In genomic region chr20:51551186-51551585, GRCh38 we compare ENCODE assay signal across 26 cellular contexts.
"Had no signal": no experiment of that assay in that cellular context is flagged by ENCODE, and none has a peak within 500 bp of the region (broad histone marks: within the 10 kb centered on the region; RNA-seq: fewer than 3 reads in every experiment).

No MANE protein-coding gene starts in this region.

- ATAC-seq: effector memory CD8-positive, alpha-beta T cell; esophagus mucosa; gastrocnemius medialis; heart right ventricle; left cardiac atrium; left lung; left ventricle myocardium superior; lower lobe of right lung; naive thymus-derived CD4-positive, alpha-beta T cell had no signal

- DNase-seq: colonic mucosa; cortex of kidney; effector CD8-positive, alpha-beta T cell; effector memory CD8-positive, alpha-beta T cell; endodermal cell; erythroblast; esophagus squamous epithelium; foreskin fibroblast; foreskin melanocyte; gastrocnemius medialis; glutamatergic neuron; head of caudate nucleus; heart right ventricle; hippocampal formation; left cardiac atrium; left lung; left ventricle myocardium superior; lower lobe of right lung; mesendoderm; midbrain; naive thymus-derived CD4-positive, alpha-beta T cell had no signal

- H3K36me3 ChIP-seq: colonic mucosa, esophagus squamous epithelium, gastrocnemius medialis, heart right ventricle, left lung, lower lobe of right lung had no signal

- H3K27me3 ChIP-seq: colonic mucosa, gastrocnemius medialis, heart right ventricle, left lung had no signal

- H3K27ac ChIP-seq: colonic mucosa, epithelial cell of prostate, esophagus squamous epithelium, gastrocnemius medialis, heart right ventricle, left lung, lower lobe of right lung had no signal

- H3K4me1 ChIP-seq: colonic mucosa, left lung, lower lobe of right lung had no signal

- H3K9me3 ChIP-seq: colonic mucosa, esophagus squamous epithelium, gastrocnemius medialis, heart right ventricle, left lung, lower lobe of right lung had no signal

- FAIRE-seq: endometrium, islet of Langerhans, keratinocyte had no signal

- H3K4me3 ChIP-seq: colonic mucosa, esophagus squamous epithelium, gastrocnemius medialis, heart right ventricle, left lung, lower lobe of right lung had no signal
